ENCODE assay signal across 33 cellular contexts in the genomic region with DNA sequence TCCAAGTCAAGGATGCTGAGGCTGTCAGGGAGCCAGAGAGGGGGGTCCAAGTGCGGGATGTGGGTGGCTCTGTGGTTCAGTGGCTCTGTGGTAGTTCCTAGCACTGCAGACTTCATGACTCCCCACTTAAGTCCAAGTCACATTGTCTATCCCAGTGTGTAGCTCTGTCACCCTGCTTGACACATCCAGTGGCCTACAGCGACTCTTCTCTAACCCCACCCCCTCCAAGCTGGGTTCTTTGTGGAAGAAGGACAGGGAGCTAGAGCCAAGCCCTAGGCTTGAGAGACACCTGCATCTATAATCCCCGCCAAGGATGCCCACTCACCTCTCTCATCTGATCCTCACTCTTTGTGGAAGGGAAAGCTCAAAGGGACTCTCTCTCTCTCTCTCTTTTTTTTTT. TPM values are rescaled to one million over a fixed set of nuclear protein-coding genes. Genes with fewer than 3 reads are reported as not detected.
"Had no signal": no experiment of that assay in that cellular context is flagged by ENCODE, and none has a peak within 500 bp of the region (broad histone marks: within the 10 kb centered on the region; RNA-seq: fewer than 3 reads in every experiment).

No MANE protein-coding gene starts in this region.

- DNase-seq: activated B cell treated with CpG ODN at 0.5 μM for 24 hours; activated CD4-positive, alpha-beta T cell treated with anti-CD3 and anti-CD28 coated beads for 48 hours; activated CD4-positive, alpha-beta T cell treated with anti-CD3 and anti-CD28 coated beads, Interleukin-2, amount 50 U/mL, for 1 hour; activated CD4-positive, alpha-beta T cell treated with anti-CD3 and anti-CD28 coated beads, Interleukin-2, amount 50 U/mL, for 48 hours; activated effector memory CD4-positive, alpha-beta T cell treated with anti-CD3 and anti-CD28 coated beads, Interleukin-2, amount 50 U/mL, for 16 hours; activated naive CD4-positive, alpha-beta T cell treated with anti-CD3 and anti-CD28 coated beads for 36 hours; activated naive CD8-positive, alpha-beta T cell treated with anti-CD3 and anti-CD28 coated beads for 36 hours; activated naive CD8-positive, alpha-beta T cell treated with anti-CD3 and anti-CD28 coated beads, Interleukin-2, amount 50 U/mL, for 24 hours; activated T-cell treated with anti-CD3 and anti-CD28 coated beads, Interleukin-2, amount 50 U/mL, for 1 hour; activated T-cell treated with anti-CD3 and anti-CD28 coated beads, Interleukin-2, amount 50 U/mL, for 48 hours; amygdala; cortex of kidney; dermis blood vessel endothelial cell; effector CD8-positive, alpha-beta T cell; esophagus squamous epithelium; T-helper 1 cell; T-helper 17 cell; T1000; WERI-Rb-1 had no signal

- H3K4me1 ChIP-seq: adrenal gland, ascending aorta, breast epithelium, esophagus squamous epithelium had no signal

- H3K9me3 Mint-ChIP-seq: activated B cell treated with CpG ODN at 0.5 μM for 24 hours; activated naive CD4-positive, alpha-beta T cell treated with anti-CD3 and anti-CD28 coated beads for 36 hours; activated naive CD4-positive, alpha-beta T cell treated with anti-CD3 and anti-CD28 coated beads, Interleukin-2, amount 50 U/mL, for 24 hours; activated naive CD8-positive, alpha-beta T cell treated with anti-CD3 and anti-CD28 coated beads for 36 hours; activated naive CD8-positive, alpha-beta T cell treated with anti-CD3 and anti-CD28 coated beads, Interleukin-2, amount 50 U/mL, for 24 hours; activated T-helper 1 cell treated with anti-CD3 and anti-CD28 coated beads, Interleukin-12 subunit alpha, Interleukin-12 subunit beta, Interleukin-2, Interleukin-4 antibody, amounts not matched to agents 30 ng/mL and 10 ng/mL and 1 ng/mL, durations not matched to agents 14 hours and 24 hours and 36 hours; activated T-helper 2 cell treated with anti-CD3 and anti-CD28 coated beads, Interferon-gamma antibody, Interleukin-2, Interleukin-4, amounts not matched to agents 10 μg/mL and 5 μg/mL and 100 μg/mL, durations not matched to agents 14 hours and 24 hours and 36 hours; brain; central memory CD8-positive, alpha-beta T cell; T-helper 2 cell treated with Interferon-gamma antibody and Interleukin-4, amounts not matched to agents 5 μg/mL and 100 μg/mL, for 36 hours had no signal

- H3K27ac Mint-ChIP-seq: activated B cell treated with CpG ODN at 0.5 μM for 24 hours; activated naive CD4-positive, alpha-beta T cell treated with anti-CD3 and anti-CD28 coated beads for 36 hours; activated naive CD4-positive, alpha-beta T cell treated with anti-CD3 and anti-CD28 coated beads, Interleukin-2, amount 50 U/mL, for 24 hours; activated naive CD8-positive, alpha-beta T cell treated with anti-CD3 and anti-CD28 coated beads for 36 hours; activated naive CD8-positive, alpha-beta T cell treated with anti-CD3 and anti-CD28 coated beads, Interleukin-2, amount 50 U/mL, for 24 hours; activated T-helper 1 cell treated with anti-CD3 and anti-CD28 coated beads, Interleukin-12 subunit alpha, Interleukin-12 subunit beta, Interleukin-2, Interleukin-4 antibody, amounts not matched to agents 30 ng/mL and 10 ng/mL and 1 ng/mL, durations not matched to agents 14 hours and 24 hours and 36 hours; activated T-helper 2 cell treated with anti-CD3 and anti-CD28 coated beads, Interferon-gamma antibody, Interleukin-2, Interleukin-4, amounts not matched to agents 10 μg/mL and 5 μg/mL and 100 μg/mL, durations not matched to agents 14 hours and 24 hours and 36 hours; brain; T-helper 17 cell; T-helper 2 cell treated with Interferon-gamma antibody and Interleukin-4, amounts not matched to agents 5 μg/mL and 100 μg/mL, for 36 hours had no signal

- H3K36me3 ChIP-seq: adrenal gland, ascending aorta, breast epithelium, cardiac muscle cell, esophagus squamous epithelium, WERI-Rb-1 had no signal

- H3K27me3 Mint-ChIP-seq: brain had no signal

- H3K27ac ChIP-seq: adrenal gland, ascending aorta, breast epithelium, cardiac muscle cell, epithelial cell of prostate, esophagus squamous epithelium, WERI-Rb-1 had no signal

- H3K4me3 ChIP-seq: adrenal gland, ascending aorta, breast epithelium, cardiac muscle cell, esophagus squamous epithelium had no signal

- H3K36me3 Mint-ChIP-seq: activated naive CD4-positive, alpha-beta T cell treated with anti-CD3 and anti-CD28 coated beads, Interleukin-2, amount 50 U/mL, for 24 hours; activated naive CD8-positive, alpha-beta T cell treated with anti-CD3 and anti-CD28 coated beads for 36 hours had no signal

- H3K27me3 ChIP-seq: adrenal gland, ascending aorta, breast epithelium, esophagus squamous epithelium had no signal

- H3K4me1 Mint-ChIP-seq: activated B cell treated with CpG ODN at 0.5 μM for 24 hours; activated naive CD4-positive, alpha-beta T cell treated with anti-CD3 and anti-CD28 coated beads, Interleukin-2, amount 50 U/mL, for 24 hours; activated naive CD8-positive, alpha-beta T cell treated with anti-CD3 and anti-CD28 coated beads for 36 hours; activated naive CD8-positive, alpha-beta T cell treated with anti-CD3 and anti-CD28 coated beads, Interleukin-2, amount 50 U/mL, for 24 hours; brain; central memory CD8-positive, alpha-beta T cell; T-helper 17 cell had no signal

- H3K9me3 ChIP-seq: adrenal gland, ascending aorta, breast epithelium, esophagus squamous epithelium had no signal

- H3K4me3 Mint-ChIP-seq: activated B cell treated with CpG ODN at 0.5 μM for 24 hours; activated naive CD4-positive, alpha-beta T cell treated with anti-CD3 and anti-CD28 coated beads for 36 hours; activated naive CD4-positive, alpha-beta T cell treated with anti-CD3 and anti-CD28 coated beads, Interleukin-2, amount 50 U/mL, for 24 hours; activated naive CD8-positive, alpha-beta T cell treated with anti-CD3 and anti-CD28 coated beads for 36 hours; activated naive CD8-positive, alpha-beta T cell treated with anti-CD3 and anti-CD28 coated beads, Interleukin-2, amount 50 U/mL, for 24 hours; activated T-helper 1 cell treated with anti-CD3 and anti-CD28 coated beads, Interleukin-12 subunit alpha, Interleukin-12 subunit beta, Interleukin-2, Interleukin-4 antibody, amounts not matched to agents 30 ng/mL and 10 ng/mL and 1 ng/mL, durations not matched to agents 14 hours and 24 hours and 36 hours; brain; central memory CD8-positive, alpha-beta T cell; T-helper 17 cell; T-helper 2 cell treated with Interferon-gamma antibody and Interleukin-4, amounts not matched to agents 5 μg/mL and 100 μg/mL, for 36 hours had no signal

RNA-seq across cellular contexts. Expression of a gene that starts 57.6 kb away (rescaled TPM):
- total RNA-seq: activated B cell treated with CpG ODN at 0.5 μM for 24 hours; activated naive CD4-positive, alpha-beta T cell treated with anti-CD3 and anti-CD28 coated beads for 36 hours; activated naive CD8-positive, alpha-beta T cell treated with anti-CD3 and anti-CD28 coated beads for 36 hours; activated T-helper 1 cell treated with anti-CD3 and anti-CD28 coated beads, Interleukin-12 subunit alpha, Interleukin-12 subunit beta, Interleukin-2, Interleukin-4 antibody, amounts not matched to agents 30 ng/mL and 10 ng/mL and 1 ng/mL, durations not matched to agents 14 hours and 24 hours and 36 hours; activated T-helper 2 cell treated with anti-CD3 and anti-CD28 coated beads, Interferon-gamma antibody, Interleukin-2, Interleukin-4, amounts not matched to agents 10 μg/mL and 5 μg/mL and 100 μg/mL, durations not matched to agents 14 hours and 24 hours and 36 hours; dermis blood vessel endothelial cell; endothelial cell of umbilical vein; fibroblast of lung; fibroblast of villous mesenchyme; T-helper 17 cell had no signal
